In the genomic region with DNA sequence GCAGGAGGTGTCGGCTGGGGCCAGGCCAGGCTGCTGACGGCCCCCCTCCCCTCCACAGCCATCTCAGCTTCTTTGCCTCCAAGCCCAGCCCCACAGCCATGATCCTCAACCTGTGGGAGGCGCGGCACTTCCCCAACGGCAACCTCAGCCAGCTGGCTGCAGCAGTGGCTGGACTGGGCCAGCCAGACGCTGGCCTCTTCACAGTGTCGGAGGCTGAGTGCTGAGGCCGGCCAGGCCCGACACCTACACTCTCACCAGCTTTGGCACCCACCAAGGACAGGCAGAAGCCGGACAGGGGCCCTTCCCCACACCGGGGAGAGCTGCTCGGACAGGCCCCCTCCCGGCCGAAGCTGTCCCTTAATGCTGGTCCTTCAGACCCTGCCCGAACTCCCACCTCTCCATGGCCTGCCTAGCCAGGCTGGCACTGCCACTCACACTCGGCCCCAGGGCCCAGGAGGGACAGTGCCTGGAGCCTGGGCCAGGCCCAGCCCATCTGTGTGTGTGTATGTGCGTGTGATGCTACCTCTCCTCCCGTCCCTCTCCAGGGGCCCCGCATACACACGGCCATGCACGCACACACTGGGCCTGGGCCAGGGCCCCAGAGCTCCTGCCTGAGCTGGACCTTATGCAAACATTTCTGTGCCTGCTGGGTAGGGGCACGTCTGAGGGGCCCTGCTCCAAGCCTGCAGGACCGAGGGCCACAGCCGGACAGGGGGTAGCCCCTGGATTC, we compare ENCODE assay signal across 1 cellular context.
TF ChIP-seq lines count a peak whose summit lies in the region.

No MANE protein-coding gene starts in this region.

TF ChIP-seq in GM23338, 12 proteins besides CTCF, POLR2A, EP300 and RAD21 (continued from another document):
- TF ChIP-seq, protein P1, sequence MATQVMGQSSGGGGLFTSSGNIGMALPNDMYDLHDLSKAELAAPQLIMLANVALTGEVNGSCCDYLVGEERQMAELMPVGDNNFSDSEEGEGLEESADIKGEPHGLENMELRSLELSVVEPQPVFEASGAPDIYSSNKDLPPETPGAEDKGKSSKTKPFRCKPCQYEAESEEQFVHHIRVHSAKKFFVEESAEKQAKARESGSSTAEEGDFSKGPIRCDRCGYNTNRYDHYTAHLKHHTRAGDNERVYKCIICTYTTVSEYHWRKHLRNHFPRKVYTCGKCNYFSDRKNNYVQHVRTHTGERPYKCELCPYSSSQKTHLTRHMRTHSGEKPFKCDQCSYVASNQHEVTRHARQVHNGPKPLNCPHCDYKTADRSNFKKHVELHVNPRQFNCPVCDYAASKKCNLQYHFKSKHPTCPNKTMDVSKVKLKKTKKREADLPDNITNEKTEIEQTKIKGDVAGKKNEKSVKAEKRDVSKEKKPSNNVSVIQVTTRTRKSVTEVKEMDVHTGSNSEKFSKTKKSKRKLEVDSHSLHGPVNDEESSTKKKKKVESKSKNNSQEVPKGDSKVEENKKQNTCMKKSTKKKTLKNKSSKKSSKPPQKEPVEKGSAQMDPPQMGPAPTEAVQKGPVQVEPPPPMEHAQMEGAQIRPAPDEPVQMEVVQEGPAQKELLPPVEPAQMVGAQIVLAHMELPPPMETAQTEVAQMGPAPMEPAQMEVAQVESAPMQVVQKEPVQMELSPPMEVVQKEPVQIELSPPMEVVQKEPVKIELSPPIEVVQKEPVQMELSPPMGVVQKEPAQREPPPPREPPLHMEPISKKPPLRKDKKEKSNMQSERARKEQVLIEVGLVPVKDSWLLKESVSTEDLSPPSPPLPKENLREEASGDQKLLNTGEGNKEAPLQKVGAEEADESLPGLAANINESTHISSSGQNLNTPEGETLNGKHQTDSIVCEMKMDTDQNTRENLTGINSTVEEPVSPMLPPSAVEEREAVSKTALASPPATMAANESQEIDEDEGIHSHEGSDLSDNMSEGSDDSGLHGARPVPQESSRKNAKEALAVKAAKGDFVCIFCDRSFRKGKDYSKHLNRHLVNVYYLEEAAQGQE (IDR thresholded peaks at IDR 0.05; ENCODE audit: unreplicated experiment) = no peak
- TF ChIP-seq ZNF331 (CRISPR knock-in tag; IDR thresholded peaks at IDR 0.05; ENCODE audit: low read depth) (no peak), ZNF114 (CRISPR knock-in tag; IDR thresholded peaks at IDR 0.05) (no peak), STAT1 (IDR thresholded peaks at IDR 0.05; ENCODE audit: unreplicated experiment) (no peak)
